ENCODE assay signal across 1 cellular context in genomic region chr2:161625996-161626395, GRCh38.
TF ChIP-seq lines count a peak whose summit lies in the region.

No MANE protein-coding gene starts in this region.

TF ChIP-seq in GM23338, 12 proteins besides CTCF, POLR2A, EP300 and RAD21 (continued from another document):
- no peak for TF ChIP-seq ZNF114 (CRISPR knock-in tag; IDR thresholded peaks at IDR 0.05)
- TF ChIP-seq ZNF462 (CRISPR knock-in tag; IDR thresholded peaks at IDR 0.05), result no peak
- no peak for TF ChIP-seq EZH2phosphoT487 (IDR thresholded peaks at IDR 0.05; ENCODE audit: unreplicated experiment)
- TF ChIP-seq STAT1 (IDR thresholded peaks at IDR 0.05; ENCODE audit: unreplicated experiment), result no peak
- TF ChIP-seq, protein P1, sequence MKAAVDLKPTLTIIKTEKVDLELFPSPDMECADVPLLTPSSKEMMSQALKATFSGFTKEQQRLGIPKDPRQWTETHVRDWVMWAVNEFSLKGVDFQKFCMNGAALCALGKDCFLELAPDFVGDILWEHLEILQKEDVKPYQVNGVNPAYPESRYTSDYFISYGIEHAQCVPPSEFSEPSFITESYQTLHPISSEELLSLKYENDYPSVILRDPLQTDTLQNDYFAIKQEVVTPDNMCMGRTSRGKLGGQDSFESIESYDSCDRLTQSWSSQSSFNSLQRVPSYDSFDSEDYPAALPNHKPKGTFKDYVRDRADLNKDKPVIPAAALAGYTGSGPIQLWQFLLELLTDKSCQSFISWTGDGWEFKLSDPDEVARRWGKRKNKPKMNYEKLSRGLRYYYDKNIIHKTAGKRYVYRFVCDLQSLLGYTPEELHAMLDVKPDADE (IDR thresholded peaks at IDR 0.05), result no peak
- no peak for TF ChIP-seq EZH2 (IDR thresholded peaks at IDR 0.05; ENCODE audit: low read depth, unreplicated experiment)
- TF ChIP-seq NANOG (IDR thresholded peaks at IDR 0.05; ENCODE audit: borderline replicate concordance), result no peak
- TF ChIP-seq JUNB (IDR thresholded peaks at IDR 0.05; ENCODE audit: unreplicated experiment), result no peak
